In genomic region chr6:148973809-148974208, GRCh38 we compare ENCODE assay signal across 9 cellular contexts.
A peak's percentile ranks its signal among the peaks of the same experiment; 100 is the strongest.
DNase-seq lines count a peak whose midpoint lies in the region; ATAC-seq, FAIRE-seq and TF ChIP-seq lines count a peak whose summit lies in the region.
"Had no signal": no experiment of that assay in that cellular context is flagged by ENCODE, and none has a peak within 500 bp of the region (broad histone marks: within the 10 kb centered on the region; RNA-seq: fewer than 3 reads in every experiment).

No MANE protein-coding gene starts in this region.

- H3K27ac ChIP-seq in A549 (no peak overlapping the region), H9 (ENCODE audit: insufficient read length, low read depth, low read length) (no peak overlapping the region)
- H3K27ac ChIP-seq: SJSA1 had no signal

- H2BK120ac ChIP-seq in H9 (ENCODE audit: low read depth, low read length, poor library complexity, severe bottlenecking) = no peak overlapping the region

- no peak overlapping the region for H3K18ac ChIP-seq in H9 (ENCODE audit: insufficient read length, low read depth, low read length)

- ATAC-seq in A549 (peak in 1 of 2 experiments; percentile 57; a peak in 1 of 6 replicates), SK-N-SH treated with all-trans-retinoic acid at 6 μM for 48 hours (peak; percentile 83), GM21515 (IDR thresholded peaks at IDR 0.05; ENCODE audit: unreplicated experiment) (no peak)

- no peaks in the 10 kb centered on the region for H3K79me2 ChIP-seq in H9 (ENCODE audit: insufficient read depth, low read length)

- DNase-seq in A549 (ENCODE audit: low read depth in 1 of 2, low spot score in 1 of 2) (peak; percentile 24 to 32), H9 (no peak), hepatic stellate cell (ENCODE audit: low spot score) (peak; percentile 59), lower leg skin (ENCODE audit: low spot score in 2 of 2) (no peak)
- DNase-seq in stimulated activated CD4-positive, alpha-beta T cell treated with anti-CD3 and anti-CD28 coated beads, Interleukin-4, amount 100 ng/mL, for 4 hours = no peak
- DNase-seq in stimulated activated CD4-positive, alpha-beta T cell treated with anti-CD3 and anti-CD28 coated beads, Interleukin-2, amount 100 ng/mL, for 48 hours = no peak

- H3K56ac ChIP-seq in H9 (ENCODE audit: insufficient read length, low read depth, low read length) = no peak overlapping the region

- H3K36me3 Mint-ChIP-seq in H9 (ENCODE audit: insufficient read depth in 1 of 3, low read depth in 3 of 3) = peaks cover 0 to 9% (median 7%) of the 10 kb centered on the region in 3 experiments; a peak in 4 of 7 replicates

- CTCF ChIA-PET in A549 (lab: Yijun Ruan, JAX) = interaction anchor here (1.0 to 1.8 kb wide), 6 partner anchors 9 to 414 kb away, joined by 3 to 6 read pairs (median 4); no protein-coding TSS in a partner anchor

- no peak overlapping the region for H3K4ac ChIP-seq in H9 (ENCODE audit: low read depth, low read length)

- H3K4me1 ChIP-seq in A549 (no peaks in the 10 kb centered on the region), H9 (ENCODE audit: insufficient read depth, low read length) (peaks cover 2% of the 10 kb centered on the region; the same call in 1 of the 2 replicates)

- peak; percentile 42 to 54; a peak in 4 of 5 replicates for TF ChIP-seq RAD21 in A549 (conservative IDR thresholded peaks at IDR 0.05 in 1 of 2, IDR thresholded peaks at IDR 0.05 in 1 of 2)

- TF ChIP-seq CTCF in A549 (IDR thresholded peaks at IDR 0.05) (peak; percentile 29; the same call in 2 of the 3 replicates), H9 (conservative IDR thresholded peaks at IDR 0.05) (peak; percentile 70), lower leg skin (IDR thresholded peaks at IDR 0.05) (no peak)

- H2AFZ ChIP-seq in H9 (ENCODE audit: low read length) = no peak overlapping the region

- no peak overlapping the region for H2BK15ac ChIP-seq in H9 (ENCODE audit: low read depth, low read length)

- peaks cover 48 to 52% of the 10 kb centered on the region in 2 experiments for H3K4me1 Mint-ChIP-seq in H9

- 19% methylated on average over 3 of the region's 3 CpGs for WGBS in A549 (ENCODE audit: missing lambda C conversion rate)
- no CpG with 5 or more reads among the region's 3 CpGs for WGBS in H9 (ENCODE audit: extremely low coverage, insufficient read length, low lambda C conversion rate)
- WGBS in lower leg skin, 2 donors = 52 to 56% methylated on average over 3 of the region's 3 CpGs

- POLR2A ChIA-PET in A549 (lab: Yijun Ruan, JAX) = no interaction called here

- H4K20me1 ChIP-seq in H9 (ENCODE audit: control insufficient read depth, insufficient read depth, insufficient read length) = no peaks in the 10 kb centered on the region

- intact Hi-C loops in lower leg skin (cut with DNase I; ENCODE audit: low total_unique reads) = no loop called here

- H3K4me2 ChIP-seq in A549 (no peak overlapping the region), H9 (ENCODE audit: insufficient read depth, insufficient read length, low read length) (no peak overlapping the region)

- H3T11ph ChIP-seq in H9 (ENCODE audit: low read length) = no peak overlapping the region

- no peaks in the 10 kb centered on the region for H3K23me2 ChIP-seq in H9 (ENCODE audit: insufficient read length, low read depth, low read length, poor library complexity, severe bottlenecking)

- no peak for TF ChIP-seq EP300 in A549 (IDR thresholded peaks at IDR 0.05)

- TF ChIP-seq POLR2A in A549 (IDR thresholded peaks at IDR 0.05; ENCODE audit: low read length) (no peak), lower leg skin (IDR thresholded peaks at IDR 0.05) (no peak)

- H2BK12ac ChIP-seq in H9 (ENCODE audit: insufficient read length, low read depth, low read length) = no peak overlapping the region

- no peak overlapping the region for H3K4me3 Mint-ChIP-seq in H9

- H4K91ac ChIP-seq in H9 (ENCODE audit: insufficient read length, low read depth, low read length) = no peak overlapping the region

- no peak overlapping the region for H3K4me3 ChIP-seq in A549
- no peak overlapping the region for H3K4me3 ChIP-seq in lower leg skin (ENCODE audit: low read depth, poor library complexity, severe bottlenecking)
- H3K4me3 ChIP-seq: SJSA1 had no signal

- no peaks in the 10 kb centered on the region for H3K27me3 ChIP-seq in H9 (ENCODE audit: insufficient read depth, low read length)
- H3K27me3 ChIP-seq: SJSA1 had no signal

- no peak overlapping the region for H3K27ac Mint-ChIP-seq in H9

- H2BK20ac ChIP-seq in H9 (ENCODE audit: low read depth, low read length, poor library complexity, severe bottlenecking) = no peak overlapping the region

- H2BK5ac ChIP-seq in H9 (ENCODE audit: insufficient read length, low read length) = no peak overlapping the region

- no peaks in the 10 kb centered on the region for H3K27me3 Mint-ChIP-seq in H9 (ENCODE audit: low read depth)

- H3K9me3 Mint-ChIP-seq in H9 = no peaks in the 10 kb centered on the region; a peak in 1 of 5 replicates

- no peak overlapping the region for H3K23ac ChIP-seq in H9 (ENCODE audit: insufficient read length, low read depth, low read length)

- no peaks in the 10 kb centered on the region for H3K9me3 ChIP-seq in A549
- no peaks in the 10 kb centered on the region for H3K9me3 ChIP-seq in H9 (ENCODE audit: control insufficient read depth, low read depth, low read length)
- H3K9me3 ChIP-seq: SJSA1 had no signal

- H3K79me1 ChIP-seq in H9 (ENCODE audit: insufficient read depth, low read depth, low read length, poor library complexity, severe bottlenecking) = peaks cover 3% of the 10 kb centered on the region

- H3K9ac ChIP-seq in H9 (ENCODE audit: extremely low read depth, insufficient read length, low read length) = no peak overlapping the region

- FAIRE-seq in A549 (lab: Jason Lieb, UNC) = no peak

- no peak overlapping the region for H3K14ac ChIP-seq in H9 (ENCODE audit: insufficient read depth, low read length)

- H2AK5ac ChIP-seq in H9 (ENCODE audit: insufficient read length, low read length) = no peak overlapping the region

- H4K5ac ChIP-seq in H9 (ENCODE audit: insufficient read length, low read depth, low read length) = no peak overlapping the region

- H4K8ac ChIP-seq in H9 (replicated peaks; ENCODE audit: insufficient read length, low read depth, low read length) = no peak overlapping the region

TF ChIP-seq in A549, 52 proteins besides CTCF, POLR2A, EP300 and RAD21:
- TF ChIP-seq E2F6 (IDR thresholded peaks at IDR 0.05; ENCODE audit: borderline replicate concordance, low read depth) = no peak
- TF ChIP-seq HDAC2 (IDR thresholded peaks at IDR 0.05) = no peak
- no peak for TF ChIP-seq POLR2AphosphoS2 (conservative IDR thresholded peaks at IDR 0.05; ENCODE audit: low read length)
- no peak for TF ChIP-seq KDM5A (IDR thresholded peaks at IDR 0.05)
- no peak for TF ChIP-seq FOSB (CRISPR knock-in tag; IDR thresholded peaks at IDR 0.05)
- TF ChIP-seq RCOR1 (IDR thresholded peaks at IDR 0.05; ENCODE audit: low read depth, low read length) = no peak

TF ChIP-seq in SK-N-SH treated with all-trans-retinoic acid at 6 μM for 48 hours, 23 proteins besides CTCF, POLR2A, EP300 and RAD21 (continues in another document):
- TF ChIP-seq ZFP30 (CRISPR knock-in tag; IDR thresholded peaks at IDR 0.05) (no peak), POU6F1 (CRISPR knock-in tag; IDR thresholded peaks at IDR 0.05; ENCODE audit: borderline replicate concordance, low read depth) (no peak), TOX (CRISPR knock-in tag; IDR thresholded peaks at IDR 0.05; ENCODE audit: borderline replicate concordance) (no peak), ARNTL (CRISPR knock-in tag; IDR thresholded peaks at IDR 0.05; ENCODE audit: borderline replicate concordance, low read depth) (no peak), ZFP3 (CRISPR knock-in tag; IDR thresholded peaks at IDR 0.05) (no peak), CSDC2 (CRISPR knock-in tag; IDR thresholded peaks at IDR 0.05) (no peak), ESRRG (CRISPR knock-in tag; IDR thresholded peaks at IDR 0.05) (no peak), PATZ1 (CRISPR knock-in tag; IDR thresholded peaks at IDR 0.05; ENCODE audit: borderline replicate concordance) (no peak)

Comparison
In these comparisons a context has a peak if more than half of its experiments do, and no peak if none do; other contexts are left out.
1. DNase-seq: peak in A549 (2 of 2) and hepatic stellate cell (single experiment); none in H9 (single experiment), stimulated activated CD4-positive, alpha-beta T cell treated with anti-CD3 and anti-CD28 coated beads, Interleukin-4, amount 100 ng/mL, for 4 hours (0 of 2), lower leg skin (0 of 2) and stimulated activated CD4-positive, alpha-beta T cell treated with anti-CD3 and anti-CD28 coated beads, Interleukin-2, amount 100 ng/mL, for 48 hours (0 of 2).
2. CTCF ChIP-seq: peak in A549 (single experiment) and H9 (single experiment); none in lower leg skin (0 of 3).